Comparison of ENCODE assay signal across 10 cellular contexts in genomic region chr19:8210660-8211101, GRCh38. TPM values are rescaled to one million over a fixed set of nuclear protein-coding genes. Genes with fewer than 3 reads are reported as not detected.
A peak's percentile ranks its signal among the peaks of the same experiment; 100 is the strongest.
DNase-seq lines count a peak whose midpoint lies in the region; ATAC-seq, FAIRE-seq and TF ChIP-seq lines count a peak whose summit lies in the region.
"Had no signal": no experiment of that assay in that cellular context is flagged by ENCODE, and none has a peak within 500 bp of the region (broad histone marks: within the 10 kb centered on the region; RNA-seq: fewer than 3 reads in every experiment).

No MANE protein-coding gene starts in this region.

- no peak overlapping the region for H4K8ac ChIP-seq in H1 (ENCODE audit: extremely low read depth, insufficient read depth, low read length)

- no peak overlapping the region for H2BK12ac ChIP-seq in H1 (ENCODE audit: low read depth, low read length)

- no peak overlapping the region for H2AFZ ChIP-seq in H1 (ENCODE audit: low read length)

- H3K9me3 ChIP-seq in H1 (ENCODE audit: insufficient read depth in 2 of 2, low read depth in 1 of 2, low read length in 1 of 2), result no peaks in the 10 kb centered on the region
- H3K9me3 ChIP-seq in ovary, result no peaks in the 10 kb centered on the region

- H3K56ac ChIP-seq in H1 (replicated peaks; ENCODE audit: insufficient read length, low read depth, low read length), result no peak overlapping the region

- H3K27ac ChIP-seq in H1 (ENCODE audit: low read depth, low read length) (no peak overlapping the region), ovary (no peak overlapping the region)
- H3K27ac ChIP-seq: HL-60 had no signal

- no peak overlapping the region for H2AK5ac ChIP-seq in H1 (ENCODE audit: low read depth, low read length)

- H3K4me1 ChIP-seq in H1 (replicated peaks in 1 of 4; ENCODE audit: control insufficient read depth in 3 of 4, insufficient read depth in 4 of 4, low read length in 3 of 4), result peaks cover 0 to 20% (median 10%) of the 10 kb centered on the region in 4 experiments; a peak in 6 of 7 replicates
- peaks cover 10% of the 10 kb centered on the region for H3K4me1 ChIP-seq in ovary (ENCODE audit: insufficient read depth)

- peak overlapping the region in 1 of 4 experiments; percentile 8; a peak in 1 of 7 replicates for H3K9ac ChIP-seq in H1 (replicated peaks in 1 of 4; ENCODE audit: extremely low read depth in 1 of 4, low read depth in 3 of 4, low read length in 3 of 4)

- peaks cover 18% of the 10 kb centered on the region for H3K23me2 ChIP-seq in H1 (ENCODE audit: low read depth, low read length)

- TF ChIP-seq CTCF in GM06990 (IDR thresholded peaks at IDR 0.05; ENCODE audit: insufficient read depth, low read length, poor library complexity, severe bottlenecking) (no peak), H1 (IDR thresholded peaks at IDR 0.05; ENCODE audit: control extremely low read depth in 1 of 3, insufficient read depth in 1 of 3, low read depth in 1 of 3, low read length in 3 of 3) (no peak), ovary (IDR thresholded peaks at IDR 0.05) (no peak)

- peaks cover 9 to 27% of the 10 kb centered on the region in 2 experiments for H4K20me1 ChIP-seq in H1 (replicated peaks in 1 of 2; ENCODE audit: control insufficient read depth in 1 of 2, insufficient read depth in 2 of 2, low read length in 2 of 2)

- no peak overlapping the region for H2BK20ac ChIP-seq in H1 (ENCODE audit: low read length)

- H4K5ac ChIP-seq in H1 (ENCODE audit: insufficient read length, low read depth, low read length), result no peak overlapping the region

- DNase-seq in GM06990 (ENCODE audit: extremely low read depth, insufficient read length), result no peak
- DNase-seq in NCI-H345 treated with DMSO at 0.1 percent for 48 hours (lab: John Stamatoyannopoulos, UW; ENCODE audit: unreplicated experiment), result peak; percentile 20
- no peak for DNase-seq in H1 (ENCODE audit: low read depth in 1 of 2, low spot score in 2 of 2)
- no peak for DNase-seq in ovary
- DNase-seq in hypothalamus (lab: John Stamatoyannopoulos, UW), result no peak
- DNase-seq in dedifferentiated amniotic fluid mesenchymal stem cell (ENCODE audit: extremely low spot score), result no peak
- DNase-seq in anterior cingulate cortex (lab: John Stamatoyannopoulos, UW), result no peak
- DNase-seq: T1000 had no signal

- TF ChIP-seq RAD21 in H1 (IDR thresholded peaks at IDR 0.05 in 1 of 2, conservative IDR thresholded peaks at IDR 0.05 in 1 of 2; ENCODE audit: low read depth in 2 of 2, low read length in 2 of 2), result no peak

- peaks cover 25% of the 10 kb centered on the region for H3K79me1 ChIP-seq in H1 (ENCODE audit: low read depth, low read length)

- peak overlapping the region; percentile 61; the same call in 1 of the 2 replicates for H2BK15ac ChIP-seq in H1 (ENCODE audit: low read length)

- no peak overlapping the region for H3K14ac ChIP-seq in H1 (ENCODE audit: insufficient read length)

- H3K4ac ChIP-seq in H1 (replicated peaks; ENCODE audit: insufficient read length, low read depth, low read length), result no peak overlapping the region

- H4K91ac ChIP-seq in H1 (replicated peaks; ENCODE audit: insufficient read length, low read length), result no peak overlapping the region

- H2BK120ac ChIP-seq in H1 (replicated peaks; ENCODE audit: low read depth, low read length), result no peak overlapping the region

- no peak overlapping the region for H3K23ac ChIP-seq in H1 (ENCODE audit: insufficient read length)

- H3K27me3 ChIP-seq in GM06990 (replicated peaks; ENCODE audit: control insufficient read depth, insufficient read depth, low read length) (no peaks in the 10 kb centered on the region), H1 (replicated peaks in 1 of 4; ENCODE audit: control insufficient read depth in 3 of 4, extremely low read depth in 1 of 4, insufficient read depth in 3 of 4, low read length in 3 of 4) (no peaks in the 10 kb centered on the region), ovary (no peaks in the 10 kb centered on the region)

- H2BK5ac ChIP-seq in H1 (ENCODE audit: low read depth, low read length), result no peak overlapping the region

- WGBS in H1 (ENCODE audit: extremely low coverage in 1 of 2, insufficient coverage in 1 of 2, insufficient read length in 1 of 2, insufficient replicate concordance in 2 of 2, low coverage in 1 of 2, low lambda C conversion rate in 2 of 2, missing lambda C conversion rate in 1 of 2), 2 experiments, result 82% methylated on average over 10 of the region's 10 CpGs; no CpG with 5 or more reads in 1 of the 2 experiments
- WGBS in ovary, 3 donors, result 71 to 83% (median 79%) methylated on average over 10 of the region's 10 CpGs

- FAIRE-seq in H1 (lab: Jason Lieb, UNC), result no peak

- POLR2A ChIA-PET in H1 (lab: Charles Lee; ENCODE audit: partially characterized antibody), result interaction anchor here (0.8 to 4.2 kb wide), 11 partner anchors 9 to 108 kb away, joined by 3 to 28 read pairs (median 4); no protein-coding TSS in a partner anchor

- no peak overlapping the region for H3K18ac ChIP-seq in H1 (ENCODE audit: extremely low read depth, low read length)

- intact Hi-C loops in ovary (cut with DNase I), result no loop called here

- ATAC-seq in GM21390 (IDR thresholded peaks at IDR 0.05; ENCODE audit: unreplicated experiment), result no peak

- H3K36me3 ChIP-seq in GM06990 (ENCODE audit: control insufficient read depth, insufficient read depth, low read length) (peaks cover 6% of the 10 kb centered on the region), H1 (ENCODE audit: control insufficient read depth in 2 of 4, insufficient read depth in 4 of 4, low read length in 3 of 4) (no peaks in the 10 kb centered on the region; a peak in 1 of 8 replicates), ovary (no peaks in the 10 kb centered on the region)

- peak overlapping the region; percentile 96 for H3K4me3 ChIP-seq in GM06990 (replicated peaks; ENCODE audit: low read depth, low read length)
- peak overlapping the region; percentile 77 to 93 (median 88) for H3K4me3 ChIP-seq in H1 (ENCODE audit: extremely low read depth in 1 of 4, insufficient read depth in 2 of 4, low read depth in 3 of 4, low read length in 4 of 4)
- H3K4me3 ChIP-seq in ovary, result peak overlapping the region; percentile 55

- no peak for TF ChIP-seq POLR2A in H1 (IDR thresholded peaks at IDR 0.05; ENCODE audit: control extremely low read depth in 1 of 2, low read depth in 2 of 2, low read length in 2 of 2)
- TF ChIP-seq POLR2A in ovary (IDR thresholded peaks at IDR 0.05), result no peak

- TF ChIP-seq EP300 in H1 (IDR thresholded peaks at IDR 0.05; ENCODE audit: borderline replicate concordance in 1 of 2, low read depth in 2 of 2, low read length in 2 of 2) (no peak), ovary (IDR thresholded peaks at IDR 0.05) (no peak)

- H3K4me2 ChIP-seq in H1 (ENCODE audit: insufficient read depth in 1 of 2, low read depth in 2 of 2, low read length in 2 of 2), result peak overlapping the region; percentile 85 to 90

- CTCF ChIA-PET in H1 (lab: Charles Lee; ENCODE audit: partially characterized antibody), result interaction anchor here (0.5 to 3.0 kb wide), 8 partner anchors 8 to 267 kb away, joined by 3 to 9 read pairs (median 4); partner anchors contain the start of gene TIMM44

- H3K79me2 ChIP-seq in H1 (ENCODE audit: control insufficient read depth in 1 of 2, insufficient read depth in 2 of 2, low read length in 2 of 2), result peaks cover 8 to 58% of the 10 kb centered on the region in 2 experiments; a peak in 3 of 4 replicates

TF ChIP-seq in H1, 55 proteins besides CTCF, POLR2A, EP300 and RAD21:
- no peak for TF ChIP-seq TAF1 (IDR thresholded peaks at IDR 0.05; ENCODE audit: low read depth, low read length)
- TF ChIP-seq CREB1 (IDR thresholded peaks at IDR 0.05), result no peak
- no peak for TF ChIP-seq E2F6 (IDR thresholded peaks at IDR 0.05)
- no peak for TF ChIP-seq BACH1 (IDR thresholded peaks at IDR 0.05; ENCODE audit: low read length)
- TF ChIP-seq KDM1A (IDR thresholded peaks at IDR 0.05; ENCODE audit: borderline replicate concordance, low read length), result peak; percentile 58; the same call in 1 of the 2 replicates

RNA-seq across cellular contexts. Expression of gene CERS4, which starts 1.5 kb away (rescaled TPM):
- 88.2 and 96.5 TPM in 2 replicates for total RNA-seq in H1 (2021; fragmentation: NEBNext Ultra II Directional; extraction: Animal tissue kit (Norgen Biotek cat#: 25700))
- polyA plus RNA-seq in H1 (2011; rRNA removed), result 179 and 183 TPM in 2 replicates
- 124 TPM for polyA plus RNA-seq in H1 (2011; cell fraction: cytosol; rRNA removed)
- polyA plus RNA-seq in H1 (2011; cell fraction: nucleus; rRNA removed), result 148 TPM
- 43.1 to 71.4 TPM (median 70.4 TPM) in 4 replicates for polyA plus RNA-seq in H1 (2012, experiment 1 of 2)
- polyA plus RNA-seq in H1 (2012, experiment 2 of 2), result 79.4 TPM
- polyA plus RNA-seq in H1 (2013, experiment 1 of 2), result 90.1 TPM
- 85.0 TPM for polyA plus RNA-seq in H1 (2013, experiment 2 of 2)
- 127 and 128 TPM in 2 replicates for polyA minus RNA-seq in H1 (2011; rRNA and poly(A)+ RNA removed)
- 57.5 TPM for polyA minus RNA-seq in H1 (2011; cell fraction: cytosol; rRNA and poly(A)+ RNA removed)
- polyA minus RNA-seq in H1 (2011; cell fraction: nucleus; rRNA and poly(A)+ RNA removed), result 54.0 TPM
- total RNA-seq in ovary, result 10 to 100 TPM; 28.7 to 61.6 (median 45.5) TPM
- 10 to 100 TPM; 20.1 to 37.4 TPM for polyA plus RNA-seq in ovary
